In the genomic region with DNA sequence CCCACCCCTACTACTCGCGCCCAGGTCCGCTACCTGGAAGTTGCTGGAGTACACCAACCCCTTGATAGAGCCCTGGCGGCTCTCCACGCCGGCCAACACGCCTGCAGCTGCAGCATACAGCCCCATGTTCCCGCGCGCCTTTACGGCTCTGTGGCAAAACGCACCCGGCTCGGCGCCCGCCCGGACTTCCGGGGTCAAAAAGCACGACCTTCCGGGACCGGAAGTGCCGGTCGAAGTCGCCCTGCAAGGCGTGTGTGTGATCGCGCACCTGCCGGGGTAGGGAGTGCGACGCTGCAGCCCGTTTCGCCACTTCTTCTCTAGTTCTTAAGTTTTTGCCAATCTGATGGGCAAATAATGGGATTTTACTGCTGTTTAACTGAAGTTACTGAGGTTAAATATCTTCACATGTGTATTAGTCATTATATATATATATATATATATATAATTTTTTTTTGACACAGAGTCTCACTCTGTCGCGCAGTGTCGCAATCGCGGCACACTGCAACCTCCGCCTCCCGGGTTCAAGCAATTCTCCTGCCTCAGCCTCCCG, we compare ENCODE assay signal across 1 cellular context.
TF ChIP-seq lines count a peak whose summit lies in the region.

Gene NSUN5 (minus strand): TSS at position 162 of the 550 bp plus-strand sequence. CDS start 36 bp downstream, at position 126.

TF ChIP-seq in HepG2, 621 proteins besides CTCF, POLR2A, EP300 and RAD21 (continued from another document):
- peak; percentile 77 for TF ChIP-seq ZFAT (CRISPR knock-in tag; conservative IDR thresholded peaks at IDR 0.05)
- TF ChIP-seq BRF2 (CRISPR knock-in tag; IDR thresholded peaks at IDR 0.05): no peak
- TF ChIP-seq ARNT (IDR thresholded peaks at IDR 0.05): no peak
- TF ChIP-seq, protein P1, sequence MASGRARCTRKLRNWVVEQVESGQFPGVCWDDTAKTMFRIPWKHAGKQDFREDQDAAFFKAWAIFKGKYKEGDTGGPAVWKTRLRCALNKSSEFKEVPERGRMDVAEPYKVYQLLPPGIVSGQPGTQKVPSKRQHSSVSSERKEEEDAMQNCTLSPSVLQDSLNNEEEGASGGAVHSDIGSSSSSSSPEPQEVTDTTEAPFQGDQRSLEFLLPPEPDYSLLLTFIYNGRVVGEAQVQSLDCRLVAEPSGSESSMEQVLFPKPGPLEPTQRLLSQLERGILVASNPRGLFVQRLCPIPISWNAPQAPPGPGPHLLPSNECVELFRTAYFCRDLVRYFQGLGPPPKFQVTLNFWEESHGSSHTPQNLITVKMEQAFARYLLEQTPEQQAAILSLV (CRISPR knock-in tag; IDR thresholded peaks at IDR 0.05; ENCODE audit: borderline replicate concordance): no peak
- peak; percentile 72; the same call in 1 of the 2 replicates for TF ChIP-seq ZBTB8A (CRISPR knock-in tag; IDR thresholded peaks at IDR 0.05; ENCODE audit: borderline replicate concordance, low read depth)
- TF ChIP-seq MEIS1 (CRISPR knock-in tag; IDR thresholded peaks at IDR 0.05; ENCODE audit: borderline replicate concordance): peak; percentile 71; the same call in 1 of the 2 replicates
- TF ChIP-seq NR2F2 (IDR thresholded peaks at IDR 0.05; ENCODE audit: borderline replicate concordance, low read depth): peak; percentile 69; the same call in 1 of the 2 replicates
- TF ChIP-seq, protein P2, sequence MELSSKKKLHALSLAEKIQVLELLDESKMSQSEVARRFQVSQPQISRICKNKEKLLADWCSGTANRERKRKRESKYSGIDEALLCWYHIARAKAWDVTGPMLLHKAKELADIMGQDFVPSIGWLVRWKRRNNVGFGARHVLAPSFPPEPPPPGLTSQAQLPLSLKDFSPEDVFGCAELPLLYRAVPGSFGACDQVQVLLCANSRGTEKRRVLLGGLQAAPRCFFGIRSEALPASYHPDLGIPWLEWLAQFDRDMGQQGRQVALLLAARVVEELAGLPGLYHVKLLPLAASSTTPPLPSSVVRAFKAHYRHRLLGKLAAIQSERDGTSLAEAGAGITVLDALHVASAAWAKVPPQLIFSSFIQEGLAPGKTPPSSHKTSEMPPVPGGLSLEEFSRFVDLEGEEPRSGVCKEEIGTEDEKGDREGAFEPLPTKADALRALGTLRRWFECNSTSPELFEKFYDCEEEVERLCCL (CRISPR knock-in tag; IDR thresholded peaks at IDR 0.05; ENCODE audit: borderline replicate concordance): no peak
- no peak for TF ChIP-seq PHB2 (IDR thresholded peaks at IDR 0.05; ENCODE audit: partially characterized antibody)
- peak; percentile 88 for TF ChIP-seq GABPA (IDR thresholded peaks at IDR 0.05; ENCODE audit: low read depth, low read length)
- peak; percentile 96 for TF ChIP-seq GABPA (CRISPR knock-in tag; IDR thresholded peaks at IDR 0.05; ENCODE audit: low read depth)
- TF ChIP-seq ZMYM2 (CRISPR knock-in tag; IDR thresholded peaks at IDR 0.05): peak; percentile 83
- peak; percentile 67; the same call in 1 of the 2 replicates for TF ChIP-seq ZBTB4 (CRISPR knock-in tag; IDR thresholded peaks at IDR 0.05; ENCODE audit: borderline replicate concordance)
- TF ChIP-seq NFRKB (IDR thresholded peaks at IDR 0.05): no peak
- TF ChIP-seq TCF7 (IDR thresholded peaks at IDR 0.05; ENCODE audit: low read depth): no peak
- TF ChIP-seq ZNF282 (IDR thresholded peaks at IDR 0.05; ENCODE audit: partially characterized antibody): no peak
- TF ChIP-seq ZNF331 (CRISPR knock-in tag; IDR thresholded peaks at IDR 0.05): peak; percentile 82
- peak; percentile 32; the same call in 1 of the 2 replicates for TF ChIP-seq ZNF782 (CRISPR knock-in tag; IDR thresholded peaks at IDR 0.05; ENCODE audit: borderline replicate concordance)
- peak; percentile 71 for TF ChIP-seq ZFY (CRISPR knock-in tag; IDR thresholded peaks at IDR 0.05)
- no peak for TF ChIP-seq ZNF280D (CRISPR knock-in tag; IDR thresholded peaks at IDR 0.05)
- peak; percentile 70; the same call in 1 of the 2 replicates for TF ChIP-seq DMTF1 (CRISPR knock-in tag; IDR thresholded peaks at IDR 0.05)
- TF ChIP-seq, protein P3, sequence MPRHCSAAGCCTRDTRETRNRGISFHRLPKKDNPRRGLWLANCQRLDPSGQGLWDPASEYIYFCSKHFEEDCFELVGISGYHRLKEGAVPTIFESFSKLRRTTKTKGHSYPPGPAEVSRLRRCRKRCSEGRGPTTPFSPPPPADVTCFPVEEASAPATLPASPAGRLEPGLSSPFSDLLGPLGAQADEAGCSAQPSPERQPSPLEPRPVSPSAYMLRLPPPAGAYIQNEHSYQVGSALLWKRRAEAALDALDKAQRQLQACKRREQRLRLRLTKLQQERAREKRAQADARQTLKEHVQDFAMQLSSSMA (CRISPR knock-in tag; IDR thresholded peaks at IDR 0.05): peak; percentile 23; the same call in 1 of the 2 replicates
- TF ChIP-seq, protein P4, sequence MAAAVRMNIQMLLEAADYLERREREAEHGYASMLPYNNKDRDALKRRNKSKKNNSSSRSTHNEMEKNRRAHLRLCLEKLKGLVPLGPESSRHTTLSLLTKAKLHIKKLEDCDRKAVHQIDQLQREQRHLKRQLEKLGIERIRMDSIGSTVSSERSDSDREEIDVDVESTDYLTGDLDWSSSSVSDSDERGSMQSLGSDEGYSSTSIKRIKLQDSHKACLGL (CRISPR knock-in tag; IDR thresholded peaks at IDR 0.05): peak; percentile 81
- no peak for TF ChIP-seq NRL (CRISPR knock-in tag; IDR thresholded peaks at IDR 0.05; ENCODE audit: borderline replicate concordance)
- TF ChIP-seq ZNF260 (CRISPR knock-in tag; IDR thresholded peaks at IDR 0.05; ENCODE audit: borderline replicate concordance, low read depth): no peak
